Comparison of ENCODE assay signal across 1 cellular context in the genomic region with DNA sequence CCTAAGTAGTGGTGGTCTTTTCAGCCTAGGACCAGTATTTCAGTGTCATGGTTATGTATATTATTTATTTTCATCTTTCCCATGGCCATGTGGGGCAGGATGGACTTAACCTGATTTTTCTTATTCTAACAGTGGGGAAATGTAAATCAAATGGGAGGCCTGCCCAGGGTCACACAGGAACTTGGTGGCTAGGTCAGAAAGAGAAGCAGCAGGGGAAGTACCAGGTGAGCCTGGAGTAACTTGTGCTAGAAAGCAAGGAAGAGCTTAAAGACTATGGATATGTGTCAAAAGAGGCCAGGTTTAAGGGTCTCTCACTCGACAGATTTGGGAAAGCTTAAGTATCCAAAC.
TF ChIP-seq lines count a peak whose summit lies in the region.

No MANE protein-coding gene starts in this region.

TF ChIP-seq in GM23338, 12 proteins besides CTCF, POLR2A, EP300 and RAD21 (continued from another document):
- TF ChIP-seq CREB1 (CRISPR knock-in tag; IDR thresholded peaks at IDR 0.05; ENCODE audit: low read depth) (no peak), ZNF331 (CRISPR knock-in tag; IDR thresholded peaks at IDR 0.05; ENCODE audit: low read depth) (no peak), POLR2AphosphoS5 (IDR thresholded peaks at IDR 0.05; ENCODE audit: low read depth) (no peak), NANOG (IDR thresholded peaks at IDR 0.05; ENCODE audit: borderline replicate concordance) (no peak), STAT1 (IDR thresholded peaks at IDR 0.05; ENCODE audit: unreplicated experiment) (no peak)
- TF ChIP-seq, protein P1, sequence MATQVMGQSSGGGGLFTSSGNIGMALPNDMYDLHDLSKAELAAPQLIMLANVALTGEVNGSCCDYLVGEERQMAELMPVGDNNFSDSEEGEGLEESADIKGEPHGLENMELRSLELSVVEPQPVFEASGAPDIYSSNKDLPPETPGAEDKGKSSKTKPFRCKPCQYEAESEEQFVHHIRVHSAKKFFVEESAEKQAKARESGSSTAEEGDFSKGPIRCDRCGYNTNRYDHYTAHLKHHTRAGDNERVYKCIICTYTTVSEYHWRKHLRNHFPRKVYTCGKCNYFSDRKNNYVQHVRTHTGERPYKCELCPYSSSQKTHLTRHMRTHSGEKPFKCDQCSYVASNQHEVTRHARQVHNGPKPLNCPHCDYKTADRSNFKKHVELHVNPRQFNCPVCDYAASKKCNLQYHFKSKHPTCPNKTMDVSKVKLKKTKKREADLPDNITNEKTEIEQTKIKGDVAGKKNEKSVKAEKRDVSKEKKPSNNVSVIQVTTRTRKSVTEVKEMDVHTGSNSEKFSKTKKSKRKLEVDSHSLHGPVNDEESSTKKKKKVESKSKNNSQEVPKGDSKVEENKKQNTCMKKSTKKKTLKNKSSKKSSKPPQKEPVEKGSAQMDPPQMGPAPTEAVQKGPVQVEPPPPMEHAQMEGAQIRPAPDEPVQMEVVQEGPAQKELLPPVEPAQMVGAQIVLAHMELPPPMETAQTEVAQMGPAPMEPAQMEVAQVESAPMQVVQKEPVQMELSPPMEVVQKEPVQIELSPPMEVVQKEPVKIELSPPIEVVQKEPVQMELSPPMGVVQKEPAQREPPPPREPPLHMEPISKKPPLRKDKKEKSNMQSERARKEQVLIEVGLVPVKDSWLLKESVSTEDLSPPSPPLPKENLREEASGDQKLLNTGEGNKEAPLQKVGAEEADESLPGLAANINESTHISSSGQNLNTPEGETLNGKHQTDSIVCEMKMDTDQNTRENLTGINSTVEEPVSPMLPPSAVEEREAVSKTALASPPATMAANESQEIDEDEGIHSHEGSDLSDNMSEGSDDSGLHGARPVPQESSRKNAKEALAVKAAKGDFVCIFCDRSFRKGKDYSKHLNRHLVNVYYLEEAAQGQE (IDR thresholded peaks at IDR 0.05; ENCODE audit: unreplicated experiment), result no peak
- TF ChIP-seq, protein P2, sequence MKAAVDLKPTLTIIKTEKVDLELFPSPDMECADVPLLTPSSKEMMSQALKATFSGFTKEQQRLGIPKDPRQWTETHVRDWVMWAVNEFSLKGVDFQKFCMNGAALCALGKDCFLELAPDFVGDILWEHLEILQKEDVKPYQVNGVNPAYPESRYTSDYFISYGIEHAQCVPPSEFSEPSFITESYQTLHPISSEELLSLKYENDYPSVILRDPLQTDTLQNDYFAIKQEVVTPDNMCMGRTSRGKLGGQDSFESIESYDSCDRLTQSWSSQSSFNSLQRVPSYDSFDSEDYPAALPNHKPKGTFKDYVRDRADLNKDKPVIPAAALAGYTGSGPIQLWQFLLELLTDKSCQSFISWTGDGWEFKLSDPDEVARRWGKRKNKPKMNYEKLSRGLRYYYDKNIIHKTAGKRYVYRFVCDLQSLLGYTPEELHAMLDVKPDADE (IDR thresholded peaks at IDR 0.05), result no peak
- TF ChIP-seq, protein P3, sequence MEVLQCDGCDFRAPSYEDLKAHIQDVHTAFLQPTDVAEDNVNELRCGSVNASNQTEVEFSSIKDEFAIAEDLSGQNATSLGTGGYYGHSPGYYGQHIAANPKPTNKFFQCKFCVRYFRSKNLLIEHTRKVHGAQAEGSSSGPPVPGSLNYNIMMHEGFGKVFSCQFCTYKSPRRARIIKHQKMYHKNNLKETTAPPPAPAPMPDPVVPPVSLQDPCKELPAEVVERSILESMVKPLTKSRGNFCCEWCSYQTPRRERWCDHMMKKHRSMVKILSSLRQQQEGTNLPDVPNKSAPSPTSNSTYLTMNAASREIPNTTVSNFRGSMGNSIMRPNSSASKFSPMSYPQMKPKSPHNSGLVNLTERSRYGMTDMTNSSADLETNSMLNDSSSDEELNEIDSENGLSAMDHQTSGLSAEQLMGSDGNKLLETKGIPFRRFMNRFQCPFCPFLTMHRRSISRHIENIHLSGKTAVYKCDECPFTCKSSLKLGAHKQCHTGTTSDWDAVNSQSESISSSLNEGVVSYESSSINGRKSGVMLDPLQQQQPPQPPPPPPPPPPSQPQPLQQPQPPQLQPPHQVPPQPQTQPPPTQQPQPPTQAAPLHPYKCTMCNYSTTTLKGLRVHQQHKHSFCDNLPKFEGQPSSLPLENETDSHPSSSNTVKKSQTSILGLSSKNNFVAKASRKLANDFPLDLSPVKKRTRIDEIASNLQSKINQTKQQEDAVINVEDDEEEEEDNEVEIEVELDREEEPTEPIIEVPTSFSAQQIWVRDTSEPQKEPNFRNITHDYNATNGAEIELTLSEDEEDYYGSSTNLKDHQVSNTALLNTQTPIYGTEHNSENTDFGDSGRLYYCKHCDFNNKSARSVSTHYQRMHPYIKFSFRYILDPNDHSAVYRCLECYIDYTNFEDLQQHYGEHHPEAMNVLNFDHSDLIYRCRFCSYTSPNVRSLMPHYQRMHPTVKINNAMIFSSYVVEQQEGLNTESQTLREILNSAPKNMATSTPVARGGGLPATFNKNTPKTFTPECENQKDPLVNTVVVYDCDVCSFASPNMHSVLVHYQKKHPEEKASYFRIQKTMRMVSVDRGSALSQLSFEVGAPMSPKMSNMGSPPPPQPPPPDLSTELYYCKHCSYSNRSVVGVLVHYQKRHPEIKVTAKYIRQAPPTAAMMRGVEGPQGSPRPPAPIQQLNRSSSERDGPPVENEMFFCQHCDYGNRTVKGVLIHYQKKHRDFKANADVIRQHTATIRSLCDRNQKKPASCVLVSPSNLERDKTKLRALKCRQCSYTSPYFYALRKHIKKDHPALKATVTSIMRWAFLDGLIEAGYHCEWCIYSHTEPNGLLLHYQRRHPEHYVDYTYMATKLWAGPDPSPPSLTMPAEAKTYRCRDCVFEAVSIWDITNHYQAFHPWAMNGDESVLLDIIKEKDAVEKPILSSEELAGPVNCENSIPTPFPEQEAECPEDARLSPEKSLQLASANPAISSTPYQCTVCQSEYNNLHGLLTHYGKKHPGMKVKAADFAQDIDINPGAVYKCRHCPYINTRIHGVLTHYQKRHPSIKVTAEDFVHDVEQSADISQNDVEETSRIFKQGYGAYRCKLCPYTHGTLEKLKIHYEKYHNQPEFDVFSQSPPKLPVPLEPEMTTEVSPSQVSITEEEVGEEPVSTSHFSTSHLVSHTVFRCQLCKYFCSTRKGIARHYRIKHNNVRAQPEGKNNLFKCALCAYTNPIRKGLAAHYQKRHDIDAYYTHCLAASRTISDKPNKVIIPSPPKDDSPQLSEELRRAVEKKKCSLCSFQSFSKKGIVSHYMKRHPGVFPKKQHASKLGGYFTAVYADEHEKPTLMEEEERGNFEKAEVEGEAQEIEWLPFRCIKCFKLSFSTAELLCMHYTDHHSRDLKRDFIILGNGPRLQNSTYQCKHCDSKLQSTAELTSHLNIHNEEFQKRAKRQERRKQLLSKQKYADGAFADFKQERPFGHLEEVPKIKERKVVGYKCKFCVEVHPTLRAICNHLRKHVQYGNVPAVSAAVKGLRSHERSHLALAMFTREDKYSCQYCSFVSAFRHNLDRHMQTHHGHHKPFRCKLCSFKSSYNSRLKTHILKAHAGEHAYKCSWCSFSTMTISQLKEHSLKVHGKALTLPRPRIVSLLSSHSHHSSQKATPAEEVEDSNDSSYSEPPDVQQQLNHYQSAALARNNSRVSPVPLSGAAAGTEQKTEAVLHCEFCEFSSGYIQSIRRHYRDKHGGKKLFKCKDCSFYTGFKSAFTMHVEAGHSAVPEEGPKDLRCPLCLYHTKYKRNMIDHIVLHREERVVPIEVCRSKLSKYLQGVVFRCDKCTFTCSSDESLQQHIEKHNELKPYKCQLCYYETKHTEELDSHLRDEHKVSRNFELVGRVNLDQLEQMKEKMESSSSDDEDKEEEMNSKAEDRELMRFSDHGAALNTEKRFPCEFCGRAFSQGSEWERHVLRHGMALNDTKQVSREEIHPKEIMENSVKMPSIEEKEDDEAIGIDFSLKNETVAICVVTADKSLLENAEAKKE (CRISPR knock-in tag; IDR thresholded peaks at IDR 0.05), result no peak
